8 cellular contexts compared by ENCODE assay signal in genomic region chr21:42923553-42924432, GRCh38. TPM values are rescaled to one million over a fixed set of nuclear protein-coding genes. Genes with fewer than 3 reads are reported as not detected.
DNase-seq lines count a peak whose midpoint lies in the region; ATAC-seq, FAIRE-seq and TF ChIP-seq lines count a peak whose summit lies in the region.

No MANE protein-coding gene starts in this region.

- no peaks in the 10 kb centered on the region for H3K79me2 ChIP-seq in keratinocyte (ENCODE audit: control insufficient read depth, insufficient read depth, low read length)

- peak overlapping the region; percentile 99 for H3K27ac Mint-ChIP-seq in WTC11

- DNase-seq in DMS53 treated with DMSO at 0.1 percent for 48 hours (lab: John Stamatoyannopoulos, UW; ENCODE audit: unreplicated experiment) (peak; percentile 83), NCI-H2227 treated with DMSO at 0.1 percent for 48 hours (lab: John Stamatoyannopoulos, UW) (peak; percentile 31), WTC11 (ENCODE audit: low spot score) (peak; percentile 84), caudate nucleus (lab: John Stamatoyannopoulos, UW) (peak in 47 of 61 donors; percentile 8 to 70 (median 41)), keratinocyte (ENCODE audit: low read depth, low spot score) (peak; percentile 73)
- peak; percentile 14 to 16 for DNase-seq in stimulated activated CD4-positive, alpha-beta T cell treated with anti-CD3 and anti-CD28 coated beads, Interleukin-15, amount 100 ng/mL, for 1 hour (ENCODE audit: low read depth in 1 of 2, low spot score in 1 of 2)

- H2AFZ ChIP-seq in keratinocyte (ENCODE audit: control insufficient read depth, low read length), result peak overlapping the region; percentile 78

- H3K36me3 Mint-ChIP-seq in WTC11, result peaks cover 4% of the 10 kb centered on the region

- no peaks in the 10 kb centered on the region for H3K36me3 ChIP-seq in keratinocyte (ENCODE audit: control insufficient read depth in 2 of 2, extremely low read depth in 1 of 2, insufficient read depth in 2 of 2, low read length in 2 of 2)

- peaks cover 44% of the 10 kb centered on the region for H3K4me1 Mint-ChIP-seq in WTC11

- no peaks in the 10 kb centered on the region for H3K27me3 ChIP-seq in keratinocyte (ENCODE audit: control insufficient read depth, extremely low read depth, insufficient read depth, low read length)

- no peaks in the 10 kb centered on the region for H3K9me1 ChIP-seq in keratinocyte (ENCODE audit: control insufficient read depth, extremely low read depth, insufficient read depth, low read length)

- no peaks in the 10 kb centered on the region for H3K9me3 Mint-ChIP-seq in WTC11

- peak overlapping the region; percentile 55 for H3K4me2 ChIP-seq in keratinocyte (ENCODE audit: control insufficient read depth, extremely low read depth, insufficient read depth, low read depth, low read length)

- peaks cover 4% of the 10 kb centered on the region for H3K4me1 ChIP-seq in keratinocyte (ENCODE audit: control insufficient read depth, extremely low read depth, insufficient read depth, low read length)

- POLR2A ChIA-PET in WTC11 (lab: Charles Lee), result no interaction called here

- peak overlapping the region; percentile 66 for H3K4me3 Mint-ChIP-seq in WTC11

- H3K9ac ChIP-seq in keratinocyte (ENCODE audit: control insufficient read depth, extremely low read depth, insufficient read depth, low read length), result peak overlapping the region; percentile 35

- peak; percentile 74 for FAIRE-seq in keratinocyte (lab: Jason Lieb, UNC)

- H3K9me3 ChIP-seq in keratinocyte (ENCODE audit: control insufficient read depth, low read depth, low read length), result no peaks in the 10 kb centered on the region

- CTCF ChIA-PET in WTC11 (lab: Charles Lee), result interaction anchor here (0.6 to 1.1 kb wide), 6 partner anchors 33 to 69 kb away, joined by 3 to 4 read pairs (median 3); partner anchors contain the start of gene PKNOX1

- TF ChIP-seq CTCF in WTC11 (IDR thresholded peaks at IDR 0.05) (peak; percentile 50; the same call in 1 of the 2 replicates), keratinocyte (optimal IDR thresholded peaks at IDR 0.05 in 1 of 3, IDR thresholded peaks at IDR 0.05 in 1 of 3, conservative IDR thresholded peaks at IDR 0.05 in 1 of 3; ENCODE audit: extremely low read depth in 1 of 3, insufficient read depth in 2 of 3, low read length in 3 of 3) (peak; percentile 63 to 87 (median 79))

- ATAC-seq in HG02870 (IDR thresholded peaks at IDR 0.05; ENCODE audit: unreplicated experiment), result peak; percentile 68
- ATAC-seq in WTC11, result peak; percentile 93
- ATAC-seq in HG03432 (IDR thresholded peaks at IDR 0.05; ENCODE audit: unreplicated experiment), result no peak

- no peak overlapping the region for H3K4me3 ChIP-seq in keratinocyte (ENCODE audit: control insufficient read depth in 2 of 3, extremely low read depth in 1 of 3, insufficient read depth in 2 of 3, low read depth in 1 of 3, low read length in 3 of 3)

- H3K27me3 Mint-ChIP-seq in WTC11 (ENCODE audit: low read depth), result no peaks in the 10 kb centered on the region

- H3K27ac ChIP-seq in caudate nucleus (ENCODE audit: low read depth, low read length) (no peak overlapping the region), keratinocyte (ENCODE audit: control insufficient read depth, insufficient read depth, low read length) (peak overlapping the region; percentile 42)

- H4K20me1 ChIP-seq in keratinocyte (ENCODE audit: control insufficient read depth, extremely low read depth, insufficient read depth, low read length), result no peaks in the 10 kb centered on the region

- dilution Hi-C loops in keratinocyte (cut with MboI; ENCODE audit: extremely low pct_ligation_motif_present, low sequenced_read_pairs), result no loop called here

TF ChIP-seq in WTC11, 78 proteins besides CTCF, POLR2A, EP300 and RAD21 (continues in another document):
- TF ChIP-seq SP1 (CRISPR knock-in tag; conservative IDR thresholded peaks at IDR 0.05), result peak; percentile 65
- peak; percentile 64; the same call in 1 of the 2 replicates for TF ChIP-seq TEAD1 (CRISPR knock-in tag; IDR thresholded peaks at IDR 0.05)
- 0 out of 2 replicates have a peak, but pooled peaks have one; percentile 33 for TF ChIP-seq FOXP4 (CRISPR knock-in tag; IDR thresholded peaks at IDR 0.05)
- TF ChIP-seq ZNF671 (CRISPR knock-in tag; IDR thresholded peaks at IDR 0.05), result no peak
- peak; percentile 73 for TF ChIP-seq E2F5 (CRISPR knock-in tag; IDR thresholded peaks at IDR 0.05)
- TF ChIP-seq USF2 (CRISPR knock-in tag; IDR thresholded peaks at IDR 0.05), result no peak
- no peak for TF ChIP-seq JAZF1 (CRISPR knock-in tag; IDR thresholded peaks at IDR 0.05)
- no peak for TF ChIP-seq RORB (CRISPR knock-in tag; IDR thresholded peaks at IDR 0.05)
- TF ChIP-seq IRF2 (CRISPR knock-in tag; IDR thresholded peaks at IDR 0.05; ENCODE audit: borderline replicate concordance, low read depth), result no peak

RNA-seq across cellular contexts. Expression of gene ERVH48-1, which starts 1.6 kb away (rescaled TPM):
- total RNA-seq in WTC11 (2021), result 14.7 to 26.6 TPM (median 26.1 TPM) in 3 replicates
- polyA plus RNA-seq in keratinocyte, result 0.03 to 0.05 TPM in 2 of 3 replicates, not detected in the other
- not detected for polyA plus RNA-seq in keratinocyte (2011; ENCODE audit: low read depth)
- polyA plus RNA-seq in keratinocyte (2011; cell fraction: cytosol; rRNA removed), result 0.03 TPM in 1 of 2 replicates, not detected in the other
- 0.04 TPM in 1 of 2 replicates, not detected in the other for polyA plus RNA-seq in keratinocyte (2011; cell fraction: nucleus; rRNA removed)
- polyA plus RNA-seq in keratinocyte (2012; ENCODE audit: low replicate concordance), result 0.37 TPM in 1 of 2 replicates, not detected in the other
- not detected in 3 replicates for polyA minus RNA-seq in keratinocyte
- polyA minus RNA-seq in keratinocyte (2011; cell fraction: cytosol; rRNA and poly(A)+ RNA removed), result not detected
- not detected in 2 replicates for polyA minus RNA-seq in keratinocyte (2011; cell fraction: nucleus; rRNA and poly(A)+ RNA removed)

RNA-seq across cellular contexts. Expression of gene NDUFV3, which starts 30.7 kb away (rescaled TPM):
- total RNA-seq in WTC11 (2021), result 28.5 to 32.6 TPM (median 30.9 TPM) in 3 replicates
- polyA plus RNA-seq in keratinocyte, result 26.1 to 58.2 TPM (median 28.9 TPM) in 3 replicates
- polyA plus RNA-seq in keratinocyte (2011; ENCODE audit: low read depth), result 12.3 TPM
- 30.7 and 40.8 TPM in 2 replicates for polyA plus RNA-seq in keratinocyte (2011; cell fraction: cytosol; rRNA removed)
- 46.1 and 47.9 TPM in 2 replicates for polyA plus RNA-seq in keratinocyte (2011; cell fraction: nucleus; rRNA removed)
- polyA plus RNA-seq in keratinocyte (2012; ENCODE audit: low replicate concordance), result 27.4 and 45.9 TPM in 2 replicates
- polyA minus RNA-seq in keratinocyte, result 13.9 to 26.2 TPM (median 23.3 TPM) in 3 replicates
- polyA minus RNA-seq in keratinocyte (2011; cell fraction: cytosol; rRNA and poly(A)+ RNA removed), result 44.5 TPM
- 19.9 and 31.6 TPM in 2 replicates for polyA minus RNA-seq in keratinocyte (2011; cell fraction: nucleus; rRNA and poly(A)+ RNA removed)

RNA-seq across cellular contexts. Expression of gene WDR4, which starts 44.5 kb away (rescaled TPM):
- 41.5 to 42.6 TPM (median 42.2 TPM) in 3 replicates for total RNA-seq in WTC11 (2021)
- polyA plus RNA-seq in keratinocyte, result 13.3 to 22.4 TPM (median 14.9 TPM) in 3 replicates
- 4.2 TPM for polyA plus RNA-seq in keratinocyte (2011; ENCODE audit: low read depth)
- polyA plus RNA-seq in keratinocyte (2011; cell fraction: cytosol; rRNA removed), result 5.6 and 12.1 TPM in 2 replicates
- polyA plus RNA-seq in keratinocyte (2011; cell fraction: nucleus; rRNA removed), result 24.6 and 26.5 TPM in 2 replicates
- polyA plus RNA-seq in keratinocyte (2012; ENCODE audit: low replicate concordance), result 8.6 and 28.4 TPM in 2 replicates
- 18.7 to 38.6 TPM (median 22.9 TPM) in 3 replicates for polyA minus RNA-seq in keratinocyte
- 13.2 TPM for polyA minus RNA-seq in keratinocyte (2011; cell fraction: cytosol; rRNA and poly(A)+ RNA removed)
- 18.7 and 24.3 TPM in 2 replicates for polyA minus RNA-seq in keratinocyte (2011; cell fraction: nucleus; rRNA and poly(A)+ RNA removed)

RNA-seq across cellular contexts. Expression of gene PKNOX1, which starts 50.6 kb away (rescaled TPM):
- 21.2 to 25.2 TPM (median 23.0 TPM) in 3 replicates for total RNA-seq in WTC11 (2021)
- 30.7 to 38.2 TPM (median 33.3 TPM) in 3 replicates for polyA plus RNA-seq in keratinocyte
- 35.0 TPM for polyA plus RNA-seq in keratinocyte (2011; ENCODE audit: low read depth)
- 18.4 and 29.9 TPM in 2 replicates for polyA plus RNA-seq in keratinocyte (2011; cell fraction: cytosol; rRNA removed)
- polyA plus RNA-seq in keratinocyte (2011; cell fraction: nucleus; rRNA removed), result 24.4 and 24.9 TPM in 2 replicates
- polyA plus RNA-seq in keratinocyte (2012; ENCODE audit: low replicate concordance), result 11.7 and 16.3 TPM in 2 replicates
- polyA minus RNA-seq in keratinocyte, result 30.5 to 61.7 TPM (median 44.9 TPM) in 3 replicates
- polyA minus RNA-seq in keratinocyte (2011; cell fraction: cytosol; rRNA and poly(A)+ RNA removed), result 23.8 TPM
- polyA minus RNA-seq in keratinocyte (2011; cell fraction: nucleus; rRNA and poly(A)+ RNA removed), result 22.2 and 45.6 TPM in 2 replicates

Comparison
In these comparisons a context has a peak if more than half of its experiments do, and no peak if none do; other contexts are left out.
1. DNase-seq: peak in every context shown above with its lines; median percentile 84 in WTC11; 83 in DMS53 treated with DMSO at 0.1 percent for 48 hours; 73 in keratinocyte; 41 in caudate nucleus; 31 in NCI-H2227 treated with DMSO at 0.1 percent for 48 hours; 15 in stimulated activated CD4-positive, alpha-beta T cell treated with anti-CD3 and anti-CD28 coated beads, Interleukin-15, amount 100 ng/mL, for 1 hour.